1 cellular context compared by ENCODE assay signal in the genomic region with DNA sequence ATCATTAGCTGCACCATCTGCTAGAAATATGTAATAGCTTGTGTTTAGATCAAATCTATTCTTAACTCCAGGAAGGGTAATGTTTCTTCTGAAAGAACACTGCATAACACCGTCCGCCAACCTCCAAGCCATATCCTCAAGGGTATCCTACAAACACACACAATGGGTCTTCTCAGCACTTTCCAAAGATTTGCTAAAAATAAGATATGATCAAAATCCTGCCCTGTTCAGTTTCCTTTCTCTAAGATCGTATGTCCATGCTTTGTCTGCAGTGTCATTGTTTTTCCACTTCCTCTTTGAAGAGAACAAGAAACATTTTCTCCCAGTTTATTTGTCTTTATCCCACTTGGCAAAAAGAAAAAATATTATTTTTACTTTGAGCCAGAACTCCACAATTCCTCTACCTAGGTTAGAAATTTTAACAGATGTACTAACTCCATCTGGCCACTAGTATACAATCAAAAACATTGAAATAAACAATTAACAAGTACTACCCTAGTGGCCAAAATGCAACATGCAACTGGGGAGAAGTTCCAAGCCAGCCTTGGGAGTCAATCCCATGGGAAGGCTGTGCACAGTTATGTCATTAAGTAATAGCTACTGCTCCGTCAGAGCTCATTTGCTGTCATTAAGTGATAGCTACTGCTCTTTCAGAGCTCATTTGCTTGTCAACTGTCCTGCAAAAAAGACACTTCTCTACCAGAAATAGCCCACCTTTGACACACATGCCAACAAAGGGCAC.
TF ChIP-seq lines count a peak whose summit lies in the region.

No MANE protein-coding gene starts in this region.

TF ChIP-seq in SK-N-SH, 30 proteins besides CTCF, POLR2A, EP300 and RAD21 (continued from another document):
- TF ChIP-seq, protein P1, sequence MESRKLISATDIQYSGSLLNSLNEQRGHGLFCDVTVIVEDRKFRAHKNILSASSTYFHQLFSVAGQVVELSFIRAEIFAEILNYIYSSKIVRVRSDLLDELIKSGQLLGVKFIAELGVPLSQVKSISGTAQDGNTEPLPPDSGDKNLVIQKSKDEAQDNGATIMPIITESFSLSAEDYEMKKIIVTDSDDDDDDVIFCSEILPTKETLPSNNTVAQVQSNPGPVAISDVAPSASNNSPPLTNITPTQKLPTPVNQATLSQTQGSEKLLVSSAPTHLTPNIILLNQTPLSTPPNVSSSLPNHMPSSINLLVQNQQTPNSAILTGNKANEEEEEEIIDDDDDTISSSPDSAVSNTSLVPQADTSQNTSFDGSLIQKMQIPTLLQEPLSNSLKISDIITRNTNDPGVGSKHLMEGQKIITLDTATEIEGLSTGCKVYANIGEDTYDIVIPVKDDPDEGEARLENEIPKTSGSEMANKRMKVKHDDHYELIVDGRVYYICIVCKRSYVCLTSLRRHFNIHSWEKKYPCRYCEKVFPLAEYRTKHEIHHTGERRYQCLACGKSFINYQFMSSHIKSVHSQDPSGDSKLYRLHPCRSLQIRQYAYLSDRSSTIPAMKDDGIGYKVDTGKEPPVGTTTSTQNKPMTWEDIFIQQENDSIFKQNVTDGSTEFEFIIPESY (IDR thresholded peaks at IDR 0.05; ENCODE audit: borderline replicate concordance, low read depth), result no peak
- TF ChIP-seq TCF12 (IDR thresholded peaks at IDR 0.05), result no peak
- TF ChIP-seq, protein P2, sequence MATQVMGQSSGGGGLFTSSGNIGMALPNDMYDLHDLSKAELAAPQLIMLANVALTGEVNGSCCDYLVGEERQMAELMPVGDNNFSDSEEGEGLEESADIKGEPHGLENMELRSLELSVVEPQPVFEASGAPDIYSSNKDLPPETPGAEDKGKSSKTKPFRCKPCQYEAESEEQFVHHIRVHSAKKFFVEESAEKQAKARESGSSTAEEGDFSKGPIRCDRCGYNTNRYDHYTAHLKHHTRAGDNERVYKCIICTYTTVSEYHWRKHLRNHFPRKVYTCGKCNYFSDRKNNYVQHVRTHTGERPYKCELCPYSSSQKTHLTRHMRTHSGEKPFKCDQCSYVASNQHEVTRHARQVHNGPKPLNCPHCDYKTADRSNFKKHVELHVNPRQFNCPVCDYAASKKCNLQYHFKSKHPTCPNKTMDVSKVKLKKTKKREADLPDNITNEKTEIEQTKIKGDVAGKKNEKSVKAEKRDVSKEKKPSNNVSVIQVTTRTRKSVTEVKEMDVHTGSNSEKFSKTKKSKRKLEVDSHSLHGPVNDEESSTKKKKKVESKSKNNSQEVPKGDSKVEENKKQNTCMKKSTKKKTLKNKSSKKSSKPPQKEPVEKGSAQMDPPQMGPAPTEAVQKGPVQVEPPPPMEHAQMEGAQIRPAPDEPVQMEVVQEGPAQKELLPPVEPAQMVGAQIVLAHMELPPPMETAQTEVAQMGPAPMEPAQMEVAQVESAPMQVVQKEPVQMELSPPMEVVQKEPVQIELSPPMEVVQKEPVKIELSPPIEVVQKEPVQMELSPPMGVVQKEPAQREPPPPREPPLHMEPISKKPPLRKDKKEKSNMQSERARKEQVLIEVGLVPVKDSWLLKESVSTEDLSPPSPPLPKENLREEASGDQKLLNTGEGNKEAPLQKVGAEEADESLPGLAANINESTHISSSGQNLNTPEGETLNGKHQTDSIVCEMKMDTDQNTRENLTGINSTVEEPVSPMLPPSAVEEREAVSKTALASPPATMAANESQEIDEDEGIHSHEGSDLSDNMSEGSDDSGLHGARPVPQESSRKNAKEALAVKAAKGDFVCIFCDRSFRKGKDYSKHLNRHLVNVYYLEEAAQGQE (IDR thresholded peaks at IDR 0.05; ENCODE audit: low read depth, low read length), result no peak
- TF ChIP-seq, protein P3, sequence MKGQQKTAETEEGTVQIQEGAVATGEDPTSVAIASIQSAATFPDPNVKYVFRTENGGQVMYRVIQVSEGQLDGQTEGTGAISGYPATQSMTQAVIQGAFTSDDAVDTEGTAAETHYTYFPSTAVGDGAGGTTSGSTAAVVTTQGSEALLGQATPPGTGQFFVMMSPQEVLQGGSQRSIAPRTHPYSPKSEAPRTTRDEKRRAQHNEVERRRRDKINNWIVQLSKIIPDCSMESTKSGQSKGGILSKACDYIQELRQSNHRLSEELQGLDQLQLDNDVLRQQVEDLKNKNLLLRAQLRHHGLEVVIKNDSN (IDR thresholded peaks at IDR 0.05; ENCODE audit: borderline replicate concordance, low read depth), result no peak
- TF ChIP-seq MXI1 (IDR thresholded peaks at IDR 0.05; ENCODE audit: low read depth, low read length), result no peak
TF ChIP-seq in SK-N-SH: peak in this region for 0.
